15 cellular contexts compared by ENCODE assay signal in the genomic region with DNA sequence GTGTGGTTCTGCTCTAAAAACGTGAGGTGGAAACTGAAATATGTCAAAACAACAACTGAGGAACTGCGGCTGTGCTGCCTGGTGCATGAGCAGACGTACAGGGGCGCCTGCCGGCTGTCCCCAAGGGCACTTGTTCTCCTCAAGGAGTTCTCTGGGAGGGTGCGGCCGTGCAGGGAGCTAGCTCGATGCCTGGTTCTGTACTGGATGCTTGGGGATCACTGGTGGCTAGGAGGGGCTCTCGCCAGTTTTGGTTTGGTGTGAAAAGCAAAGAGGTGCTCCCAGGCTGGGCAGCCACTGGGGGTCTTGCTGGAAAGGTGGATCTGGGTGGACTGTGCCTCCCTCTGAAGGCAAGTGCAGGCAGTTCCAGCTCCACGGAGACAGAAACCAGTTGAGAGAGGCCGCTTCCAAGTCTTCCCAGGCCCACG. TPM values are rescaled to one million over a fixed set of nuclear protein-coding genes. Genes with fewer than 3 reads are reported as not detected.
"Had no signal": no experiment of that assay in that cellular context is flagged by ENCODE, and none has a peak within 500 bp of the region (broad histone marks: within the 10 kb centered on the region; RNA-seq: fewer than 3 reads in every experiment).

No MANE protein-coding gene starts in this region.

- H3K4me3 Mint-ChIP-seq: activated B cell treated with CpG ODN at 0.5 μM for 24 hours; activated naive CD4-positive, alpha-beta T cell treated with anti-CD3 and anti-CD28 coated beads for 36 hours; activated T-helper 17 cell treated with anti-CD3 and anti-CD28 coated beads, Interleukin-2, amount 50 U/mL, for 72 hours; neural progenitor cell; stimulated activated effector memory CD8-positive, alpha-beta T cell treated with anti-CD3 and anti-CD28 coated beads, Interleukin-12 subunit alpha, Interleukin-12 subunit beta, amount 100 ng/mL, for 72 hours had no signal

- H3K4me2 ChIP-seq: neural progenitor cell had no signal

- H3K4me1 ChIP-seq: neural progenitor cell had no signal

- ATAC-seq: activated T-helper 17 cell treated with anti-CD3 and anti-CD28 coated beads, Interleukin-2, amount 50 U/mL, for 72 hours; left ventricle myocardium superior; pancreas; stimulated activated effector memory CD8-positive, alpha-beta T cell treated with anti-CD3 and anti-CD28 coated beads, Interleukin-12 subunit alpha, Interleukin-12 subunit beta, amount 100 ng/mL, for 72 hours had no signal

- H3K27ac Mint-ChIP-seq: activated B cell treated with CpG ODN at 0.5 μM for 24 hours; activated naive CD4-positive, alpha-beta T cell treated with anti-CD3 and anti-CD28 coated beads for 36 hours; activated T-helper 17 cell treated with anti-CD3 and anti-CD28 coated beads, Interleukin-2, amount 50 U/mL, for 72 hours; neural progenitor cell had no signal

- DNase-seq: activated B cell treated with CpG ODN at 0.5 μM for 24 hours; activated CD4-positive, alpha-beta T cell treated with anti-CD3 and anti-CD28 coated beads for 48 hours; activated naive CD4-positive, alpha-beta T cell treated with anti-CD3 and anti-CD28 coated beads for 36 hours; hippocampal formation; left ventricle myocardium superior; pancreas; stimulated activated CD4-positive, alpha-beta T cell treated with anti-CD3 and anti-CD28 coated beads, Interleukin-12 subunit alpha, Interleukin-12 subunit beta, amount 100 ng/mL, for 4 hours; stimulated activated CD4-positive, alpha-beta T cell treated with anti-CD3 and anti-CD28 coated beads, Interleukin-2, amount 100 ng/mL, for 24 hours; T-helper 2 cell had no signal

- H3K9me3 ChIP-seq: ascending aorta, pancreas, vagina had no signal

- H3K9me3 Mint-ChIP-seq: activated B cell treated with CpG ODN at 0.5 μM for 24 hours; activated naive CD4-positive, alpha-beta T cell treated with anti-CD3 and anti-CD28 coated beads for 36 hours; activated T-helper 17 cell treated with anti-CD3 and anti-CD28 coated beads, Interleukin-2, amount 50 U/mL, for 72 hours; neural progenitor cell; stimulated activated effector memory CD8-positive, alpha-beta T cell treated with anti-CD3 and anti-CD28 coated beads, Interleukin-12 subunit alpha, Interleukin-12 subunit beta, amount 100 ng/mL, for 72 hours had no signal

- H3K9ac ChIP-seq: neural progenitor cell had no signal

- H3K27ac ChIP-seq: ascending aorta, neural progenitor cell, pancreas, vagina had no signal

- H2AFZ ChIP-seq: neural progenitor cell had no signal

- H3K36me3 ChIP-seq: neural progenitor cell had no signal

- H3K27me3 Mint-ChIP-seq: activated B cell treated with CpG ODN at 0.5 μM for 24 hours; activated T-helper 17 cell treated with anti-CD3 and anti-CD28 coated beads, Interleukin-2, amount 50 U/mL, for 72 hours had no signal

- H3K4me1 Mint-ChIP-seq: activated T-helper 17 cell treated with anti-CD3 and anti-CD28 coated beads, Interleukin-2, amount 50 U/mL, for 72 hours had no signal

- H3K4me3 ChIP-seq: ascending aorta, neural progenitor cell, pancreas, vagina had no signal

- H3K27me3 ChIP-seq: ascending aorta, neural progenitor cell, pancreas, vagina had no signal

RNA-seq across cellular contexts. Expression of gene ATP2A3, which starts 41.9 kb away (rescaled TPM):
- total RNA-seq: dermis microvascular lymphatic vessel endothelial cell had no signal
